10 cellular contexts compared by ENCODE assay signal in the genomic region with DNA sequence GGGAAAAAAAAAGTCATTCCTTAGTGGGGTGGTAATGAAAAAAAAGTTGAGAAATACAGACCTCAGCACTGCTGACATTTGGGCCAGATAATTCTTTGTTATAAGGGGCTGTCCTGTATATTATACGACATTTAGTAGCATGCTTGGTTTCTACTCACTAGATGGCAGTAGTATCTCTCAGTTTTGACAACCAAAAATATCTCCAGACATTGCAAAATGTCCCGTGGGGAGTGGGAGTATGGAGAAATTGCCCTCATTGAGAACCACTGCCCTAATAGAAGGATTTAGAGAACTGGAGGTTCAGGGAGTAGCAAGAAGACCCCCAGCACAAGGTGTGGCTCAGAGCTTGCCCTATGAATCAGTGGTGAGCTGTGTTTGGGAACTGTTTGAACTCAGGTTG. TPM values are rescaled to one million over a fixed set of nuclear protein-coding genes. Genes with fewer than 3 reads are reported as not detected.
DNase-seq lines count a peak whose midpoint lies in the region; ATAC-seq and TF ChIP-seq lines count a peak whose summit lies in the region.
"Had no signal": no experiment of that assay in that cellular context is flagged by ENCODE, and none has a peak within 500 bp of the region (broad histone marks: within the 10 kb centered on the region; RNA-seq: fewer than 3 reads in every experiment).

No MANE protein-coding gene starts in this region.

- H3K27me3 Mint-ChIP-seq in MCF 10A (ENCODE audit: insufficient read depth, unreplicated experiment) (no peaks in the 10 kb centered on the region), endothelial cell (ENCODE audit: unreplicated experiment) (peaks cover 3% of the 10 kb centered on the region)
- no peaks in the 10 kb centered on the region for H3K27me3 Mint-ChIP-seq in activated naive CD4-positive, alpha-beta T cell treated with anti-CD3 and anti-CD28 coated beads for 36 hours (ENCODE audit: low read depth)
- H3K27me3 Mint-ChIP-seq: activated CD4-positive, alpha-beta memory T cell treated with anti-CD3 and anti-CD28 coated beads for 36 hours had no signal

- no TSS peak for BruUV-seq in MCF 10A (replicated peaks; lab: Mats Ljungman, UMichigan)

- ATAC-seq in HG02884 (IDR thresholded peaks at IDR 0.05; ENCODE audit: unreplicated experiment), result no peak

- intact Hi-C loops in MCF 10A (cut with micrococcal nuclease) (loop anchor here (1.0 to 5.0 kb wide), 3 partner anchors 27 to 155 kb away; no protein-coding TSS in a partner anchor), breast epithelium (cut with DNase I; ENCODE audit: low total_unique reads) (no loop called here)
- intact Hi-C loops in activated naive CD4-positive, alpha-beta T cell treated with anti-CD3 and anti-CD28 coated beads for 36 hours (cut with micrococcal nuclease), result loop anchor here (1.0 kb wide), 2 partner anchors 40 to 140 kb away; no protein-coding TSS in a partner anchor

- H3K4me1 Mint-ChIP-seq in MCF 10A (ENCODE audit: insufficient read depth, unreplicated experiment) (no peaks in the 10 kb centered on the region), endothelial cell (ENCODE audit: unreplicated experiment) (no peaks in the 10 kb centered on the region)
- H3K4me1 Mint-ChIP-seq in activated naive CD4-positive, alpha-beta T cell treated with anti-CD3 and anti-CD28 coated beads for 36 hours (ENCODE audit: low read depth), result no peaks in the 10 kb centered on the region

- POLR2A ChIA-PET in MCF 10A (lab: Yijun Ruan, JAX), result interaction anchor here (0.9 to 1.5 kb wide), 4 partner anchors 21 to 142 kb away, joined by 3 to 4 read pairs (median 3); a partner anchor contains a TSS

- WGBS in smooth muscle cell (ENCODE audit: low lambda C conversion rate), result 70% methylated on average over 2 of the region's 2 CpGs

- no peak overlapping the region for H3K4me2 ChIP-seq in smooth muscle cell

- CTCF ChIA-PET in MCF 10A (lab: Yijun Ruan, JAX), result interaction anchor here (0.5 to 7.0 kb wide), 16 partner anchors 9 to 216 kb away, joined by 3 to 87 read pairs (median 4); a partner anchor contains a TSS
- CTCF ChIA-PET in activated naive CD4-positive, alpha-beta T cell treated with anti-CD3 and anti-CD28 coated beads for 36 hours (lab: Charles Lee), result interaction anchor here (0.5 to 3.0 kb wide), 10 partner anchors 12 to 672 kb away, joined by 3 to 11 read pairs (median 4); no protein-coding TSS in a partner anchor

- H2AFZ ChIP-seq in smooth muscle cell (ENCODE audit: low read depth), result no peak overlapping the region

- H3K27ac Mint-ChIP-seq in MCF 10A (ENCODE audit: low read depth, unreplicated experiment) (no peak overlapping the region), endothelial cell (ENCODE audit: unreplicated experiment) (no peak overlapping the region)
- no peak overlapping the region for H3K27ac Mint-ChIP-seq in activated naive CD4-positive, alpha-beta T cell treated with anti-CD3 and anti-CD28 coated beads for 36 hours
- H3K27ac Mint-ChIP-seq: activated CD4-positive, alpha-beta memory T cell treated with anti-CD3 and anti-CD28 coated beads for 36 hours had no signal

- no peak overlapping the region for H3K9ac ChIP-seq in smooth muscle cell (ENCODE audit: low read depth)

- H3K27ac ChIP-seq in breast epithelium (no peak overlapping the region), smooth muscle cell (ENCODE audit: low read depth) (no peak overlapping the region)

- TF ChIP-seq CTCF in MCF 10A (IDR thresholded peaks at IDR 0.05; ENCODE audit: unreplicated experiment), result peak; percentile 40
- TF ChIP-seq CTCF in breast epithelium (IDR thresholded peaks at IDR 0.05), result no peak
- TF ChIP-seq CTCF in endothelial cell (IDR thresholded peaks at IDR 0.05; ENCODE audit: unreplicated experiment), result peak; percentile 18
- TF ChIP-seq CTCF in smooth muscle cell (IDR thresholded peaks at IDR 0.05; ENCODE audit: borderline replicate concordance, insufficient read depth, poor library complexity, severe bottlenecking), result peak; percentile 22

- H3K9me3 ChIP-seq in breast epithelium, result no peaks in the 10 kb centered on the region
- H3K9me3 ChIP-seq in smooth muscle cell (replicated peaks; ENCODE audit: low read depth), result no peaks in the 10 kb centered on the region

- no peak for TF ChIP-seq POLR2A in breast epithelium (IDR thresholded peaks at IDR 0.05)

- no peaks in the 10 kb centered on the region for H3F3A ChIP-seq in smooth muscle cell (ENCODE audit: low read depth)

- H3K36me3 Mint-ChIP-seq in MCF 10A (ENCODE audit: insufficient read depth, unreplicated experiment) (peaks cover 92% of the 10 kb centered on the region), endothelial cell (ENCODE audit: low read depth, unreplicated experiment) (peaks cover 78% of the 10 kb centered on the region)
- H3K36me3 Mint-ChIP-seq in activated naive CD4-positive, alpha-beta T cell treated with anti-CD3 and anti-CD28 coated beads for 36 hours (ENCODE audit: low read depth), result peaks cover 52% of the 10 kb centered on the region

- H3K27me3 ChIP-seq in breast epithelium (no peaks in the 10 kb centered on the region), smooth muscle cell (ENCODE audit: low read depth) (no peaks in the 10 kb centered on the region)

- H3K9me3 Mint-ChIP-seq in MCF 10A (ENCODE audit: unreplicated experiment) (no peaks in the 10 kb centered on the region), endothelial cell (ENCODE audit: unreplicated experiment) (no peaks in the 10 kb centered on the region)
- H3K9me3 Mint-ChIP-seq in activated naive CD4-positive, alpha-beta T cell treated with anti-CD3 and anti-CD28 coated beads for 36 hours, result no peaks in the 10 kb centered on the region
- H3K9me3 Mint-ChIP-seq: activated CD4-positive, alpha-beta memory T cell treated with anti-CD3 and anti-CD28 coated beads for 36 hours had no signal

- H4K20me1 ChIP-seq in smooth muscle cell (ENCODE audit: low read depth), result no peaks in the 10 kb centered on the region

- H3K79me2 ChIP-seq in smooth muscle cell (ENCODE audit: low read depth), result no peaks in the 10 kb centered on the region

- peak; percentile 14 for DNase-seq in MCF 10A (ENCODE audit: unreplicated experiment)
- no peak for DNase-seq in breast epithelium (ENCODE audit: low spot score in 2 of 2)
- DNase-seq in NAMALWA (ENCODE audit: low spot score), result peak; percentile 25
- no peak for DNase-seq in endothelial cell (ENCODE audit: low spot score)
- DNase-seq in smooth muscle cell (lab: John Stamatoyannopoulos, UW; ENCODE audit: unreplicated experiment), result no peak
- no peak for DNase-seq in C1 segment of cervical spinal cord (lab: John Stamatoyannopoulos, UW)
- DNase-seq in activated naive CD4-positive, alpha-beta T cell treated with anti-CD3 and anti-CD28 coated beads for 36 hours, result no peak
- DNase-seq: activated CD4-positive, alpha-beta memory T cell treated with anti-CD3 and anti-CD28 coated beads for 36 hours; NCI-H774 had no signal

- H3K4me3 Mint-ChIP-seq in MCF 10A (ENCODE audit: unreplicated experiment), result no peak overlapping the region
- H3K4me3 Mint-ChIP-seq in endothelial cell (ENCODE audit: unreplicated experiment), result no peak overlapping the region
- no peak overlapping the region for H3K4me3 Mint-ChIP-seq in activated naive CD4-positive, alpha-beta T cell treated with anti-CD3 and anti-CD28 coated beads for 36 hours
- H3K4me3 Mint-ChIP-seq: activated CD4-positive, alpha-beta memory T cell treated with anti-CD3 and anti-CD28 coated beads for 36 hours had no signal

- no peak overlapping the region for H3K4me3 ChIP-seq in breast epithelium
- no peak overlapping the region for H3K4me3 ChIP-seq in smooth muscle cell

- H3K4me1 ChIP-seq in breast epithelium (no peaks in the 10 kb centered on the region), smooth muscle cell (ENCODE audit: low read depth) (no peaks in the 10 kb centered on the region)

- H3K36me3 ChIP-seq in breast epithelium (peaks cover 16% of the 10 kb centered on the region), smooth muscle cell (ENCODE audit: low read depth) (peaks cover 19% of the 10 kb centered on the region)

RNA-seq across cellular contexts. Expression of a gene that starts 28.6 kb away (rescaled TPM):
- total RNA-seq in MCF 10A (2022) (41.3 and 46.4 TPM in 2 replicates), breast epithelium (10 to 100 TPM; 55.7 to 94.3 (median 80.5) TPM), endothelial cell (ENCODE audit: unreplicated experiment) (23.8 TPM), smooth muscle cell (33.4 and 41.0 TPM in 2 replicates)
- polyA plus RNA-seq in smooth muscle cell, result 39.8 and 51.6 TPM in 2 replicates
- 10 to 100 TPM; 23.7 to 26.6 TPM for total RNA-seq in activated naive CD4-positive, alpha-beta T cell treated with anti-CD3 and anti-CD28 coated beads for 36 hours

Comparison
In these comparisons a context has a peak if more than half of its experiments do, and no peak if none do; other contexts are left out.
1. DNase-seq: peak in MCF 10A (single experiment) and NAMALWA (single experiment); none in breast epithelium (0 of 2), endothelial cell (single experiment), smooth muscle cell (single experiment), C1 segment of cervical spinal cord (0 of 14) and activated naive CD4-positive, alpha-beta T cell treated with anti-CD3 and anti-CD28 coated beads for 36 hours (single experiment).
2. CTCF ChIP-seq: peak in MCF 10A (single experiment), endothelial cell (single experiment) and smooth muscle cell (single experiment); none in breast epithelium (0 of 3).